Comparison of ENCODE assay signal across 8 cellular contexts in the genomic region with DNA sequence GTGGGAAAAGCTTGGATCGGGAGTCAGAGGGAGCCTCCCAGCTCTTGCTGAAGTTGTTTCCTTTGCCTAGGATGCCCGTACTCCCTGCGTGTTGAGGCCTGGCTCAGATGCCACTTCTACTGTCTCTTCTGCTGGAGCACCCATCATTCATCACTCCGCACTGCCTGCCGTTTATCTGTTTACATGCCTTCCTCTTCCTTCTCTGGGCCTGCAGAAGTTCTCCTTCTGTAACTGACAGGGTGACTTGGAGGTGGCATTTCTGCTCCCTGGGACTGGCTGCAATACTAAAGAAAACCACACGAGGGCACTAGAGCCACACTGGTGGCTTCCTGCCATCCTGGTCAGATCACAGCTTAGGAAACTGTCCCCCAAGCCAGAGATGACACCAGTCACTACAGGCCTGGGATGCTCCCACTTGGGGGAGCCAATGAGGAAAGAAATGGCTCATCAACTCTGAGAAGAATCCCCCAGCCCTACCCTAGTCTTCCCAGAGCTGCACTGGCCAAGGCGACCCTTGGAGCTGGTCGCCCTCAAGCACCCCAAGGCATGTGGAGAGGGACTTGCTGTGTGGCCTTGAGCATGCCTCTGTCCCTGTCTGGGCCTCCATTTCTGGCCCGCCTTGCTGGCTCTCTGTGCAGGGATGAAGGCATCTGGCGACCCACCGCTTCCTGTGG. TPM values are rescaled to one million over a fixed set of nuclear protein-coding genes. Genes with fewer than 3 reads are reported as not detected.
DNase-seq lines count a peak whose midpoint lies in the region; ATAC-seq, FAIRE-seq and TF ChIP-seq lines count a peak whose summit lies in the region.

No MANE protein-coding gene starts in this region.

- TF ChIP-seq POLR2A in thyroid gland (IDR thresholded peaks at IDR 0.05): no peak

- no peaks in the 10 kb centered on the region for H3K36me3 Mint-ChIP-seq in activated T-helper 1 cell treated with anti-CD3 and anti-CD28 coated beads, Interleukin-12 subunit alpha, Interleukin-12 subunit beta, Interleukin-2, Interleukin-4 antibody, amounts not matched to agents 30 ng/mL and 10 ng/mL and 1 ng/mL, durations not matched to agents 14 hours and 24 hours and 36 hours (ENCODE audit: low read depth)

- 50 to 53% methylated on average over 8 to 9 of the region's 11 CpGs for WGBS in thyroid gland, 2 donors

- DNase-seq in Caki2 (ENCODE audit: low read depth) (peak; percentile 72), LHCN-M2 (ENCODE audit: low read depth) (peak; percentile 75), RPMI8226 (peak; percentile 83), frontal cortex (ENCODE audit: low spot score in 2 of 2) (peak; percentile 72 to 87), omental fat pad (ENCODE audit: low spot score) (peak; percentile 89), thyroid gland (peak; percentile 70 to 72)
- peak; percentile 65 for DNase-seq in activated T-helper 1 cell treated with anti-CD3 and anti-CD28 coated beads, Interleukin-12 subunit alpha, Interleukin-12 subunit beta, Interleukin-2, Interleukin-4 antibody, amounts not matched to agents 30 ng/mL and 10 ng/mL and 1 ng/mL, durations not matched to agents 14 hours and 24 hours and 36 hours (ENCODE audit: low spot score)

- in situ Hi-C loops in Caki2 (cut with HindIII; ENCODE audit: low pct_unique_long_range_greater_than_20kb, low sequenced_read_pairs): loop anchor here (25.0 kb wide), 1 partner anchor 424 kb away; no protein-coding TSS in a partner anchor

- H3K27me3 Mint-ChIP-seq in activated T-helper 1 cell treated with anti-CD3 and anti-CD28 coated beads, Interleukin-12 subunit alpha, Interleukin-12 subunit beta, Interleukin-2, Interleukin-4 antibody, amounts not matched to agents 30 ng/mL and 10 ng/mL and 1 ng/mL, durations not matched to agents 14 hours and 24 hours and 36 hours (ENCODE audit: insufficient read depth): no peaks in the 10 kb centered on the region

- intact Hi-C loops in activated T-helper 1 cell treated with anti-CD3 and anti-CD28 coated beads, Interleukin-12 subunit alpha, Interleukin-12 subunit beta, Interleukin-2, Interleukin-4 antibody, amounts not matched to agents 30 ng/mL and 10 ng/mL and 1 ng/mL, durations not matched to agents 14 hours and 24 hours and 36 hours (cut with micrococcal nuclease): loop anchor here (1.0 to 10.0 kb wide), 8 partner anchors 39 to 519 kb away; a partner anchor contains a TSS
- intact Hi-C loops in thyroid gland (cut with DNase I): loop anchor here (5.0 kb wide), 1 partner anchor 244 kb away; no protein-coding TSS in a partner anchor

- peak; percentile 82 for FAIRE-seq in frontal cortex (lab: Jason Lieb, UNC)

- no peak overlapping the region for H3K4me3 ChIP-seq in thyroid gland (replicated peaks in 1 of 3)

- no peak overlapping the region for H3K27ac Mint-ChIP-seq in activated T-helper 1 cell treated with anti-CD3 and anti-CD28 coated beads, Interleukin-12 subunit alpha, Interleukin-12 subunit beta, Interleukin-2, Interleukin-4 antibody, amounts not matched to agents 30 ng/mL and 10 ng/mL and 1 ng/mL, durations not matched to agents 14 hours and 24 hours and 36 hours

- no peaks in the 10 kb centered on the region for H3K9me3 ChIP-seq in thyroid gland

- peaks cover 10% of the 10 kb centered on the region for H3K4me1 Mint-ChIP-seq in activated T-helper 1 cell treated with anti-CD3 and anti-CD28 coated beads, Interleukin-12 subunit alpha, Interleukin-12 subunit beta, Interleukin-2, Interleukin-4 antibody, amounts not matched to agents 30 ng/mL and 10 ng/mL and 1 ng/mL, durations not matched to agents 14 hours and 24 hours and 36 hours (ENCODE audit: low read depth)

- no peak overlapping the region for H3K4me3 Mint-ChIP-seq in activated T-helper 1 cell treated with anti-CD3 and anti-CD28 coated beads, Interleukin-12 subunit alpha, Interleukin-12 subunit beta, Interleukin-2, Interleukin-4 antibody, amounts not matched to agents 30 ng/mL and 10 ng/mL and 1 ng/mL, durations not matched to agents 14 hours and 24 hours and 36 hours

- TF ChIP-seq CTCF in omental fat pad (IDR thresholded peaks at IDR 0.05) (peak in 1 of 3 donors; percentile 95), thyroid gland (IDR thresholded peaks at IDR 0.05) (peak; percentile 93 to 99 (median 97))

- H3K9me3 Mint-ChIP-seq in activated T-helper 1 cell treated with anti-CD3 and anti-CD28 coated beads, Interleukin-12 subunit alpha, Interleukin-12 subunit beta, Interleukin-2, Interleukin-4 antibody, amounts not matched to agents 30 ng/mL and 10 ng/mL and 1 ng/mL, durations not matched to agents 14 hours and 24 hours and 36 hours: no peaks in the 10 kb centered on the region

- H3K27me3 ChIP-seq in thyroid gland: no peaks in the 10 kb centered on the region

- no peak overlapping the region for H3K27ac ChIP-seq in thyroid gland

- H3K36me3 ChIP-seq in thyroid gland: no peaks in the 10 kb centered on the region

- H3K4me1 ChIP-seq in thyroid gland: peaks cover 16 to 17% of the 10 kb centered on the region in 2 donors

- ATAC-seq in GM21528 (IDR thresholded peaks at IDR 0.05; ENCODE audit: low FRiP score, unreplicated experiment): peak; percentile 79
- peak; percentile 68 for ATAC-seq in omental fat pad (ENCODE audit: low FRiP score)

RNA-seq across cellular contexts. Expression of a gene that starts 9.7 kb away (rescaled TPM):
- 8.8 and 22.9 TPM in 2 replicates for total RNA-seq in Caki2 (2014; rRNA removed; shearing (Covaris generic); ENCODE audit: low replicate concordance)
- total RNA-seq in LHCN-M2 (2014; rRNA removed): 43.2 and 44.7 TPM in 2 replicates
- polyA plus RNA-seq in LHCN-M2 (2012): 15.2 TPM
- total RNA-seq in activated T-helper 1 cell treated with anti-CD3 and anti-CD28 coated beads, Interleukin-12 subunit alpha, Interleukin-12 subunit beta, Interleukin-2, Interleukin-4 antibody, amounts not matched to agents 30 ng/mL and 10 ng/mL and 1 ng/mL, durations not matched to agents 14 hours and 24 hours and 36 hours: 30.0 and 31.3 TPM in 2 replicates
- total RNA-seq in frontal cortex: 118 TPM
- 10 to 100 TPM; 34.5 to 59.1 (median 52.0) TPM for total RNA-seq in omental fat pad
- total RNA-seq in thyroid gland: 10 to 100 TPM; 28.9 to 34.6 (median 31.6) TPM
